In the genomic region with DNA sequence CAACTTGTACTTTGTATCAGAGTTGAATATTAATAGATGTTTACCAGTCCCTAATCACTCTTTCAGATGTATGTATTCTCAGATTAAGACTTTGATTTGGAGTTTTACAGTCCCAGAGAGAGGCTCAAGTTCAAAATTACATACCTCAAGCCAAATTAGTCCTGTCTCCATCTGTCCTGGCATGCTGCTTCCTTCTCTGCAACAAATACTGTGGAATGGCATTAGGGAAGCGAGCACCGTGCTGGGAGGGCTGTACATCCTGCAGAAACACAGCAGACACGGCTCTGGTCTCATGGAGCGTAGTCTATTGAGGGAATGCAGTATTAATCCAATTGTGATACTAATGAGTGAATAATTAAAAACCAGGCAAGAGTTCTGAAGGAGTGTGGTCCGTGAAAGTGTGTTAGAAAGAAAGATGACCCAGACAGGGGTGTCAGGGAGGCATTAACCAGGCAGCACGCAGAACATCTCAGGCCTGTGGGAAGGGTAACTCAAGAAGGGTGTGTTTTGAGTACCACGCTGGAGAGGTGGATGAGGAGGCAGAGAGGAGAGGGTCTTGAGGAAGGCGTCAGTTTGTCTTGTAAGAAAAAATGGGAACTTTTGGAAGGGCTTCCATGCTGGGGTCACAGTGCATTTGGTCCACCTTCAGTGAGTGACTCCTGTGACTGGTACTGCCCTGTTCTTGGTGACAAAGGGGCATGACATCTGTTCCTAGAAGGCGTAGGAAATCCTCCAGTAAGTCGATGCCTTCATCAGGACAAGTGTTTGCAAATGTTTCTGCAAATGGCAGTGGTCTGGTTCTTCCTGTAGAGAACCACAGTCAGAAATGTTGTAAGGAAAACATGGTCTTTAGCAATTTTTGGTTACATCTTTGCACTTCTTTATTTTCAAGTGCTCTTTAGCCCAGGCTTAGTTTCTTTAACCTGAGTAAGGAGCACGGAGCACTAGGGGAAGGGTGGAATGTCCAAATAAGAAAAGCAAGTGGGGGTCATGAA, we compare ENCODE assay signal across 8 cellular contexts. TPM values are rescaled to one million over a fixed set of nuclear protein-coding genes. Genes with fewer than 3 reads are reported as not detected.
DNase-seq lines count a peak whose midpoint lies in the region; ATAC-seq and TF ChIP-seq lines count a peak whose summit lies in the region.

No MANE protein-coding gene starts in this region.

- WGBS in prostate gland, result 26% methylated on average over 11 of the region's 11 CpGs

- peaks cover 19% of the 10 kb centered on the region; the same call in 1 of the 2 replicates for H3F3A ChIP-seq in PC-9 (ENCODE audit: insufficient read depth, low read depth)

- H3K9me3 ChIP-seq in PC-9 (ENCODE audit: insufficient read depth, low read depth) (no peaks in the 10 kb centered on the region), prostate gland (no peaks in the 10 kb centered on the region)

- no peaks in the 10 kb centered on the region for H3K9me2 ChIP-seq in PC-9 (ENCODE audit: insufficient read depth)

- CTCF ChIA-PET in PC-9 (lab: Charles Lee), result no interaction called here

- peaks cover 25% of the 10 kb centered on the region for H3K4me1 ChIP-seq in PC-9 (replicated peaks; ENCODE audit: insufficient read depth)
- peaks cover 18% of the 10 kb centered on the region for H3K4me1 ChIP-seq in prostate gland (replicated peaks)

- ATAC-seq in GM21723 (IDR thresholded peaks at IDR 0.05; ENCODE audit: unreplicated experiment) (no peak), HG02571 (IDR thresholded peaks at IDR 0.05; ENCODE audit: unreplicated experiment) (no peak), GM18861 (IDR thresholded peaks at IDR 0.05; ENCODE audit: unreplicated experiment) (no peak)

- TF ChIP-seq CTCF in PC-9 (conservative IDR thresholded peaks at IDR 0.05) (no peak), endothelial cell (IDR thresholded peaks at IDR 0.05; ENCODE audit: unreplicated experiment) (no peak), prostate gland (IDR thresholded peaks at IDR 0.05) (no peak)

- H3K27ac Mint-ChIP-seq in endothelial cell (ENCODE audit: unreplicated experiment), result no peak overlapping the region

- H4K20me1 ChIP-seq in PC-9 (ENCODE audit: insufficient read depth), result no peaks in the 10 kb centered on the region

- peaks cover 5% of the 10 kb centered on the region for H3K27me3 Mint-ChIP-seq in endothelial cell (ENCODE audit: unreplicated experiment)

- TF ChIP-seq POLR2A in prostate gland (IDR thresholded peaks at IDR 0.05), result no peak

- H3K36me3 ChIP-seq in PC-9 (ENCODE audit: low read depth), result no peaks in the 10 kb centered on the region
- no peaks in the 10 kb centered on the region for H3K36me3 ChIP-seq in prostate gland

- no peak overlapping the region for H3K27ac ChIP-seq in PC-9
- peak overlapping the region; percentile 84 to 90 for H3K27ac ChIP-seq in prostate gland

- H3K79me2 ChIP-seq in PC-9 (ENCODE audit: low read depth), result peaks cover 31% of the 10 kb centered on the region

- peak overlapping the region; percentile 97 for H3K4me3 Mint-ChIP-seq in endothelial cell (ENCODE audit: unreplicated experiment)

- H3K4me3 ChIP-seq in PC-9, result peak overlapping the region; percentile 71
- peak overlapping the region; percentile 77 to 79 for H3K4me3 ChIP-seq in prostate gland

- H3K4me2 ChIP-seq in PC-9, result peak overlapping the region; percentile 96

- H3K27me3 ChIP-seq in PC-9 (ENCODE audit: insufficient read depth, low read depth) (no peaks in the 10 kb centered on the region), prostate gland (replicated peaks; ENCODE audit: insufficient read depth) (no peaks in the 10 kb centered on the region)

- POLR2A ChIA-PET in PC-9 (lab: Charles Lee; ENCODE audit: unreplicated experiment), result no interaction called here

- H3K9me3 Mint-ChIP-seq in endothelial cell (ENCODE audit: unreplicated experiment), result no peaks in the 10 kb centered on the region

- H3K36me3 Mint-ChIP-seq in endothelial cell (ENCODE audit: low read depth, unreplicated experiment), result peaks cover 10% of the 10 kb centered on the region

- no TSS peak for BruUV-seq in PC-9 (replicated peaks; lab: Mats Ljungman, UMichigan)

- H2AFZ ChIP-seq in PC-9, result peak overlapping the region; percentile 86; the same call in 1 of the 2 replicates

- intact Hi-C loops in PC-9 (cut with micrococcal nuclease; ENCODE audit: unreplicated experiment) (loop anchor here (1.0 kb wide), 1 partner anchor 69 kb away; no protein-coding TSS in a partner anchor), prostate gland (cut with DNase I) (loop anchor here (5.0 kb wide), 1 partner anchor 70 kb away; a partner anchor contains a TSS)

- peak; percentile 18 for DNase-seq in DMS53 (lab: John Stamatoyannopoulos, UW)
- DNase-seq in DMS53 treated with DMSO at 0.1 percent for 48 hours (lab: John Stamatoyannopoulos, UW; ENCODE audit: unreplicated experiment), result no peak
- DNase-seq in PC-9, result no peak
- DNase-seq in endothelial cell (ENCODE audit: low spot score), result no peak
- DNase-seq in prostate gland (ENCODE audit: low spot score), result peak; percentile 49

- H3K4me1 Mint-ChIP-seq in endothelial cell (ENCODE audit: unreplicated experiment), result peaks cover 23% of the 10 kb centered on the region

RNA-seq across cellular contexts. Expression of a gene that starts 1.6 kb away (rescaled TPM):
- 29.0 and 33.7 TPM in 2 replicates for total RNA-seq in PC-9 (2021)
- total RNA-seq in endothelial cell (ENCODE audit: unreplicated experiment), result 80.4 TPM
- total RNA-seq in prostate gland, result 100 to 1,000 TPM in 1 of 2 donors, 10 to 100 TPM in 1; 53.6 to 106 TPM

Comparison
In these comparisons a context has a peak if more than half of its experiments do, and no peak if none do; other contexts are left out.
1. DNase-seq: peak in DMS53 (single experiment) and prostate gland (single experiment); none in DMS53 treated with DMSO at 0.1 percent for 48 hours (single experiment), PC-9 (0 of 2) and endothelial cell (single experiment).